23 cellular contexts compared by ENCODE assay signal in the genomic region with DNA sequence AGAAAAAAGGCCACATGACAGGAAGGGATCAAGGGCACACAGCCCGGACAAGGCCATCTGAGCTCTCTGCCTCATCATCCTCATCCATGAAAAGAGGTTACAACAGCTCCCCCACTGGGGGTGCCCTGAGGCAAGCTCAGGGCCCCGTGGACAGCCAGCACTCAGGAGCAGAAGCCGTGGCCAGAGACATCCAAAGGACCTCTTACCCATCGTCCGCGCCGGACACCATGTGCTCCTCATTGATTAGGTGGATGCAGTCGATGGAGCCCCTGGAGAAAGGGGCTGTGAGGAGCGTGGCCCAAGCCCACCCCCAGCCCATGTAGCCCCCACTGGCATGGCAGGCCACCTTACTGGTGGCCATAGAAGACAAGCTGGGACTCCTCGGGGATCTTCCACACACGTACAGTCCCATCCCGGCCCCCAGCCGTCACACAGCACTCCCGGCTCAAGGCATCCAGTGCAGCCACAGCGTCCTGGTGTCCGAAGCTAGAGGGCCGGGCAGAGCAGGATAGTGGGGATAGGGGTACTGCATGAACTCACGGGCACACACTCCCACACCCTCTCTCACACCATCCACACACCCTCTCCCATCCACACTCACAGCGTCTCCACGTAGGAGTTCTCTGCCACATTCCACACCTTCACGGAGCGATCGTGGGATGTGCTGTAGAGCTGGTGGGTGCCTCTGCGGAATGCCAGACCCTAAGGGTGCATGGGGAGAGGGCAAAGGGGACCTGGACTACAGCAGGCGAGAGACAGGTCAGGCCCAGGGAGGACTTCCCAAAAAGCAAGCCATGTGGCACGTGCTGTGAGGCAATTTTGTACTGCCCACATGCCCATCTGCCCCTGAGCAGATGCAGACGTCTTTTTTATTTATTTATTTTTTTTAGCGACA. TPM values are rescaled to one million over a fixed set of nuclear protein-coding genes. Genes with fewer than 3 reads are reported as not detected.
A peak's percentile ranks its signal among the peaks of the same experiment; 100 is the strongest.
DNase-seq lines count a peak whose midpoint lies in the region; ATAC-seq, FAIRE-seq and TF ChIP-seq lines count a peak whose summit lies in the region.
"Had no signal": no experiment of that assay in that cellular context is flagged by ENCODE, and none has a peak within 500 bp of the region (broad histone marks: within the 10 kb centered on the region; RNA-seq: fewer than 3 reads in every experiment).

No MANE protein-coding gene starts in this region.

- no peak overlapping the region for H3K4me2 ChIP-seq in K562 (ENCODE audit: insufficient read depth, low read length)

- peaks cover 20% of the 10 kb centered on the region for H3K79me2 ChIP-seq in K562 (ENCODE audit: control insufficient read depth, insufficient read depth, low read length)

- DNase-seq in H7 (peak; percentile 27), K562 (ENCODE audit: extremely low read depth in 1 of 4, low spot score in 3 of 4) (no peak), osteocyte (ENCODE audit: extremely low spot score, unreplicated experiment) (peak; percentile 81), upper lobe of right lung (peak; percentile 57), DMS153 treated with DMSO at 0.1 percent for 48 hours (lab: John Stamatoyannopoulos, UW; ENCODE audit: unreplicated experiment) (no peak)
- DNase-seq in stimulated activated naive CD4-positive, alpha-beta T cell (lab: John Stamatoyannopoulos, UW) = no peak
- DNase-seq: ACHN, AML-193, GDM1, GM23248, HCEC 1CT, KBM-7, NCI-H1105 treated with DMSO at 0.1 percent for 48 hours, NCI-H1694, NCI-H510A, NCI-H748 treated with DMSO at 0.1 percent for 48 hours had no signal

- no peaks in the 10 kb centered on the region for H3K9me3 Mint-ChIP-seq in osteocyte (ENCODE audit: unreplicated experiment)

- CTCF ChIA-PET in K562 (lab: Yijun Ruan, JAX; ENCODE audit: low intra/inter-chr PET ratio) = no interaction called here

- no peak for TF ChIP-seq POLR2A in K562 (conservative IDR thresholded peaks at IDR 0.05)

- H3K27ac ChIP-seq in K562 (ENCODE audit: extremely low read depth, low read depth, low read length) (no peak overlapping the region), upper lobe of right lung (no peak overlapping the region)
- H3K27ac ChIP-seq: GM23248 had no signal

- in situ Hi-C loops in K562 (cut with MboI) = no loop called here

- ATAC-seq in K562 = no peak
- no peak for ATAC-seq in upper lobe of right lung
- ATAC-seq in HG03139 (IDR thresholded peaks at IDR 0.05; ENCODE audit: unreplicated experiment) = no peak
- ATAC-seq: Right ventricle myocardium inferior had no signal

- no peak overlapping the region for H3K27ac Mint-ChIP-seq in osteocyte (ENCODE audit: unreplicated experiment)

- no peak overlapping the region for H3K4me3 Mint-ChIP-seq in osteocyte (ENCODE audit: unreplicated experiment)
- H3K4me3 Mint-ChIP-seq: CD14-positive monocyte had no signal

- BruUV-seq in K562 (replicated peaks; lab: Mats Ljungman, UMichigan) = no TSS peak

- POLR2A ChIA-PET in K562 (lab: Yijun Ruan, JAX) = interaction anchor here (0.6 kb wide), 1 partner anchor 306 kb away, joined by 3 read pairs; no protein-coding TSS in a partner anchor

- H4K20me1 ChIP-seq in K562 (replicated peaks; ENCODE audit: control insufficient read depth, insufficient read depth, low read length) = no peaks in the 10 kb centered on the region

- TF ChIP-seq EP300 in K562 (IDR thresholded peaks at IDR 0.05; ENCODE audit: low read length) = no peak

- no peaks in the 10 kb centered on the region for H3K27me3 Mint-ChIP-seq in osteocyte (ENCODE audit: unreplicated experiment)

- peaks cover 5 to 6% of the 10 kb centered on the region in 2 experiments; a peak in 4 of 5 replicates for H3K4me1 ChIP-seq in K562 (replicated peaks in 1 of 2; ENCODE audit: control insufficient read depth in 2 of 2, insufficient read depth in 2 of 2, low read length in 2 of 2)
- peaks cover 5% of the 10 kb centered on the region for H3K4me1 ChIP-seq in upper lobe of right lung

- no peak overlapping the region for H3K4me3 ChIP-seq in H7 (ENCODE audit: insufficient read depth, low read depth, low read length)
- no peak overlapping the region for H3K4me3 ChIP-seq in K562
- H3K4me3 ChIP-seq in upper lobe of right lung = no peak overlapping the region
- H3K4me3 ChIP-seq: GM23248 had no signal

- H3K4me1 Mint-ChIP-seq in osteocyte (ENCODE audit: unreplicated experiment) = peaks cover 2% of the 10 kb centered on the region

- H3K36me3 Mint-ChIP-seq in osteocyte (ENCODE audit: unreplicated experiment) = peaks cover 32% of the 10 kb centered on the region

- no peak overlapping the region for H2AFZ ChIP-seq in K562 (ENCODE audit: low read depth, low read length)
- H2AFZ ChIP-seq: GM23248 had no signal

- intact Hi-C loops in K562 (cut with micrococcal nuclease) = no loop called here
- intact Hi-C loops in upper lobe of right lung (cut with DNase I) = no loop called here

- H3K36me3 ChIP-seq in H7 (replicated peaks; ENCODE audit: control insufficient read depth, insufficient read depth, low read length) (peaks cover 44% of the 10 kb centered on the region), K562 (ENCODE audit: control insufficient read depth, insufficient read depth, low read length) (peaks cover 72% of the 10 kb centered on the region; the same call in 2 of the 3 replicates), upper lobe of right lung (peaks cover 66% of the 10 kb centered on the region)

- H3K9ac ChIP-seq in K562 (ENCODE audit: insufficient read depth in 1 of 2, low read depth in 2 of 2, low read length in 2 of 2) = no peak overlapping the region
- H3K9ac ChIP-seq: GM23248 had no signal

- TF ChIP-seq CTCF in K562 (IDR thresholded peaks at IDR 0.05 in 2 of 3, conservative IDR thresholded peaks at IDR 0.05 in 1 of 3; ENCODE audit: insufficient read depth in 2 of 3, low read depth in 1 of 3, low read length in 3 of 3) = no peak
- TF ChIP-seq CTCF in osteocyte (IDR thresholded peaks at IDR 0.05) = no peak
- no peak for TF ChIP-seq CTCF in upper lobe of right lung (IDR thresholded peaks at IDR 0.05)

- H3K9me3 ChIP-seq in K562 (replicated peaks; ENCODE audit: control insufficient read depth, insufficient read depth, low read depth, low read length) = no peaks in the 10 kb centered on the region
- no peaks in the 10 kb centered on the region for H3K9me3 ChIP-seq in upper lobe of right lung

- no peak for TF ChIP-seq RAD21 in K562 (CRISPR knock-in tag; conservative IDR thresholded peaks at IDR 0.05 in 1 of 2, IDR thresholded peaks at IDR 0.05 in 1 of 2)

- FAIRE-seq in K562 (lab: Jason Lieb, UNC) = no peak
- FAIRE-seq: GM19239, RCC 7860 had no signal

- H3K9me1 ChIP-seq in K562 (ENCODE audit: control insufficient read depth, insufficient read depth, low read length) = peaks cover 5% of the 10 kb centered on the region

- WGBS in K562 (ENCODE audit: insufficient coverage, low coverage, missing lambda C conversion rate) = 95% methylated on average over 19 of the region's 28 CpGs

- H3K27me3 ChIP-seq in H7 (ENCODE audit: control insufficient read depth, insufficient read depth, low read length) (no peaks in the 10 kb centered on the region), K562 (ENCODE audit: control insufficient read depth in 2 of 2, insufficient read depth in 2 of 2, low read length in 2 of 2) (no peaks in the 10 kb centered on the region), upper lobe of right lung (no peaks in the 10 kb centered on the region)

RNA-seq across cellular contexts. Expression of gene RRP9, which starts 6.5 kb away (rescaled TPM):
- 62.0 and 80.6 TPM in 2 replicates for total RNA-seq in H7 (2014; rRNA removed; shearing (Covaris generic))
- total RNA-seq in K562 (2011; cell fraction: chromatin; rRNA removed; ENCODE audit: low replicate concordance) = 6.5 and 24.7 TPM in 2 replicates
- total RNA-seq in K562 (2011; cell fraction: nucleolus; rRNA removed) = 19.2 and 29.0 TPM in 2 replicates
- 10.9 and 13.5 TPM in 2 replicates for total RNA-seq in K562 (2011; cell fraction: nucleoplasm; rRNA removed)
- 62.6 and 68.5 TPM in 2 replicates for total RNA-seq in K562 (2014; rRNA removed)
- total RNA-seq in K562 (2014; rRNA removed; fragmentation: Illumina TruSeq; extraction: Trizol) = 15.7 and 29.1 TPM in 2 replicates
- total RNA-seq in K562 (2015; rRNA removed; fragmentation: Illumina TruSeq; extraction: Trizol) = 48.9 and 52.4 TPM in 2 replicates
- total RNA-seq in K562 (2021) = 64.1 and 67.0 TPM in 2 replicates
- polyA plus RNA-seq in K562 (2011; rRNA removed) = 20.3 and 23.1 TPM in 2 replicates
- polyA plus RNA-seq in K562 (2011; cell fraction: cytosol; rRNA removed) = 32.4 and 70.8 TPM in 2 replicates
- polyA plus RNA-seq in K562 (2011; cell fraction: nucleus; rRNA removed) = 30.2 and 46.3 TPM in 2 replicates
- polyA plus RNA-seq in K562 (2012) = 30.1 and 55.6 TPM in 2 replicates
- 45.9 and 55.5 TPM in 2 replicates for polyA plus RNA-seq in K562 (2014; fragmentation: Illumina TruSeq; extraction: Trizol)
- polyA plus RNA-seq in K562 (2014; fragmentation: Nextera tagmentation; extraction: Ambion mirVana) = 10 to 100 TPM in 1 of 2 experiments, 1 to 10 TPM in 1; 5.2 to 12.9 TPM
- polyA plus RNA-seq in K562 (2014; rRNA removed) = 62.1 and 64.4 TPM in 2 replicates
- 9.2 and 19.8 TPM in 2 replicates for polyA minus RNA-seq in K562 (2011; rRNA and poly(A)+ RNA removed)
- polyA minus RNA-seq in K562 (2011; cell fraction: cytosol; rRNA and poly(A)+ RNA removed) = 16.3 and 26.0 TPM in 2 replicates
- 3.8 and 4.8 TPM in 2 replicates for polyA minus RNA-seq in K562 (2011; cell fraction: nucleus; rRNA and poly(A)+ RNA removed)
- total RNA-seq in osteocyte = 20.7 and 22.8 TPM in 2 replicates
- 20.6 TPM for total RNA-seq in upper lobe of right lung

RNA-seq across cellular contexts. Expression of gene PARP3, which starts 6.9 kb away (rescaled TPM):
- 3.2 and 5.5 TPM in 2 replicates for total RNA-seq in H7 (2014; rRNA removed; shearing (Covaris generic))
- 9.0 and 16.5 TPM in 2 replicates for total RNA-seq in K562 (2011; cell fraction: chromatin; rRNA removed; ENCODE audit: low replicate concordance)
- total RNA-seq in K562 (2011; cell fraction: nucleolus; rRNA removed) = 9.3 and 12.5 TPM in 2 replicates
- 3.1 and 7.1 TPM in 2 replicates for total RNA-seq in K562 (2011; cell fraction: nucleoplasm; rRNA removed)
- total RNA-seq in K562 (2014; rRNA removed) = 5.2 and 6.2 TPM in 2 replicates
- total RNA-seq in K562 (2014; rRNA removed; fragmentation: Illumina TruSeq; extraction: Trizol) = 1.9 and 2.2 TPM in 2 replicates
- 4.6 and 4.7 TPM in 2 replicates for total RNA-seq in K562 (2015; rRNA removed; fragmentation: Illumina TruSeq; extraction: Trizol)
- 4.8 and 6.5 TPM in 2 replicates for total RNA-seq in K562 (2021)
- 3.7 and 6.6 TPM in 2 replicates for polyA plus RNA-seq in K562 (2011; rRNA removed)
- polyA plus RNA-seq in K562 (2011; cell fraction: cytosol; rRNA removed) = 4.4 and 5.4 TPM in 2 replicates
- polyA plus RNA-seq in K562 (2011; cell fraction: nucleus; rRNA removed) = 39.5 and 39.6 TPM in 2 replicates
- polyA plus RNA-seq in K562 (2012) = 6.4 and 11.7 TPM in 2 replicates
- 4.5 and 5.3 TPM in 2 replicates for polyA plus RNA-seq in K562 (2014; fragmentation: Illumina TruSeq; extraction: Trizol)
- under 1 TPM; 0.46 to 0.55 TPM for polyA plus RNA-seq in K562 (2014; fragmentation: Nextera tagmentation; extraction: Ambion mirVana)
- 6.6 TPM in 2 replicates for polyA plus RNA-seq in K562 (2014; rRNA removed)
- 1.5 and 1.6 TPM in 2 replicates for polyA minus RNA-seq in K562 (2011; rRNA and poly(A)+ RNA removed)
- polyA minus RNA-seq in K562 (2011; cell fraction: cytosol; rRNA and poly(A)+ RNA removed) = 2.4 and 3.8 TPM in 2 replicates
- polyA minus RNA-seq in K562 (2011; cell fraction: nucleus; rRNA and poly(A)+ RNA removed) = 4.3 and 6.9 TPM in 2 replicates
- 12.4 and 13.4 TPM in 2 replicates for total RNA-seq in osteocyte
- 20.9 TPM for total RNA-seq in upper lobe of right lung

RNA-seq across cellular contexts. Expression of gene GPR62, which starts 19.9 kb away (rescaled TPM):
- 0.14 TPM in 1 of 2 replicates, not detected in the other for total RNA-seq in H7 (2014; rRNA removed; shearing (Covaris generic))
- not detected in 2 replicates for total RNA-seq in K562 (2011; cell fraction: chromatin; rRNA removed; ENCODE audit: low replicate concordance)
- not detected in 2 replicates for total RNA-seq in K562 (2011; cell fraction: nucleolus; rRNA removed)
- total RNA-seq in K562 (2011; cell fraction: nucleoplasm; rRNA removed) = not detected in 2 replicates
- total RNA-seq in K562 (2014; rRNA removed) (not detected in 2 replicates), K562 (2014; rRNA removed; fragmentation: Illumina TruSeq; extraction: Trizol) (not detected in 2 replicates), K562 (2015; rRNA removed; fragmentation: Illumina TruSeq; extraction: Trizol) (not detected in 2 replicates), K562 (2021) (not detected in 2 replicates), osteocyte (not detected in 2 replicates), upper lobe of right lung (not detected)
- polyA plus RNA-seq in K562 (2011; rRNA removed) (not detected in 2 replicates), K562 (2014; fragmentation: Illumina TruSeq; extraction: Trizol) (not detected in 2 replicates), K562 (2014; fragmentation: Nextera tagmentation; extraction: Ambion mirVana) (not detected), K562 (2014; rRNA removed) (not detected in 2 replicates)
- polyA plus RNA-seq in K562 (2011; cell fraction: cytosol; rRNA removed) = not detected in 2 replicates
- polyA plus RNA-seq in K562 (2011; cell fraction: nucleus; rRNA removed) = not detected in 2 replicates
- polyA plus RNA-seq in K562 (2012) = not detected in 2 replicates
- not detected in 2 replicates for polyA minus RNA-seq in K562 (2011; rRNA and poly(A)+ RNA removed)
- not detected in 2 replicates for polyA minus RNA-seq in K562 (2011; cell fraction: cytosol; rRNA and poly(A)+ RNA removed)
- not detected in 2 replicates for polyA minus RNA-seq in K562 (2011; cell fraction: nucleus; rRNA and poly(A)+ RNA removed)
- total RNA-seq: Daoy, GM23248, OCI-LY7 had no signal
- polyA plus RNA-seq: CD14-positive monocyte, GM23248 had no signal

RNA-seq across cellular contexts. Expression of gene PCBP4, which starts 32.0 kb away (rescaled TPM):
- total RNA-seq in H7 (2014; rRNA removed; shearing (Covaris generic)) = 29.4 and 48.1 TPM in 2 replicates
- total RNA-seq in K562 (2011; cell fraction: chromatin; rRNA removed; ENCODE audit: low replicate concordance) = 3.7 and 14.0 TPM in 2 replicates
- total RNA-seq in K562 (2011; cell fraction: nucleolus; rRNA removed) = 5.8 and 7.8 TPM in 2 replicates
- total RNA-seq in K562 (2011; cell fraction: nucleoplasm; rRNA removed) = 4.6 and 5.4 TPM in 2 replicates
- total RNA-seq in K562 (2014; rRNA removed) (4.6 and 4.9 TPM in 2 replicates), K562 (2014; rRNA removed; fragmentation: Illumina TruSeq; extraction: Trizol) (0.73 and 0.93 TPM in 2 replicates), K562 (2015; rRNA removed; fragmentation: Illumina TruSeq; extraction: Trizol) (1.6 and 2.1 TPM in 2 replicates), K562 (2021) (4.7 and 5.7 TPM in 2 replicates), osteocyte (47.5 and 50.8 TPM in 2 replicates), upper lobe of right lung (37.1 TPM)
- polyA plus RNA-seq in K562 (2011; rRNA removed) (3.1 and 5.5 TPM in 2 replicates), K562 (2014; fragmentation: Illumina TruSeq; extraction: Trizol) (2.6 and 4.7 TPM in 2 replicates), K562 (2014; fragmentation: Nextera tagmentation; extraction: Ambion mirVana) (under 1 TPM; 0.06 to 0.07 TPM), K562 (2014; rRNA removed) (5.8 and 6.4 TPM in 2 replicates)
- 4.5 and 7.3 TPM in 2 replicates for polyA plus RNA-seq in K562 (2011; cell fraction: cytosol; rRNA removed)
- polyA plus RNA-seq in K562 (2011; cell fraction: nucleus; rRNA removed) = 15.9 and 21.8 TPM in 2 replicates
- 3.7 and 10.9 TPM in 2 replicates for polyA plus RNA-seq in K562 (2012)
- polyA minus RNA-seq in K562 (2011; rRNA and poly(A)+ RNA removed) = 1.3 and 1.9 TPM in 2 replicates
- 1.4 and 1.6 TPM in 2 replicates for polyA minus RNA-seq in K562 (2011; cell fraction: cytosol; rRNA and poly(A)+ RNA removed)
- polyA minus RNA-seq in K562 (2011; cell fraction: nucleus; rRNA and poly(A)+ RNA removed) = 1.9 and 3.9 TPM in 2 replicates

RNA-seq across cellular contexts. Expression of gene IQCF1, which starts 32.1 kb away (rescaled TPM):
- total RNA-seq in H7 (2014; rRNA removed; shearing (Covaris generic)) = not detected in 2 replicates
- total RNA-seq in K562 (2011; cell fraction: chromatin; rRNA removed; ENCODE audit: low replicate concordance) = not detected in 2 replicates
- not detected in 2 replicates for total RNA-seq in K562 (2011; cell fraction: nucleolus; rRNA removed)
- not detected in 2 replicates for total RNA-seq in K562 (2011; cell fraction: nucleoplasm; rRNA removed)
- total RNA-seq in K562 (2014; rRNA removed) = not detected in 2 replicates
- total RNA-seq in K562 (2014; rRNA removed; fragmentation: Illumina TruSeq; extraction: Trizol) = not detected in 2 replicates
- not detected in 2 replicates for total RNA-seq in K562 (2015; rRNA removed; fragmentation: Illumina TruSeq; extraction: Trizol)
- total RNA-seq in K562 (2021) = not detected in 2 replicates
- not detected in 2 replicates for polyA plus RNA-seq in K562 (2011; rRNA removed)
- not detected in 2 replicates for polyA plus RNA-seq in K562 (2011; cell fraction: cytosol; rRNA removed)
- not detected in 2 replicates for polyA plus RNA-seq in K562 (2011; cell fraction: nucleus; rRNA removed)
- polyA plus RNA-seq in K562 (2012) = not detected in 2 replicates
- not detected in 2 replicates for polyA plus RNA-seq in K562 (2014; fragmentation: Illumina TruSeq; extraction: Trizol)
- not detected for polyA plus RNA-seq in K562 (2014; fragmentation: Nextera tagmentation; extraction: Ambion mirVana)
- not detected in 2 replicates for polyA plus RNA-seq in K562 (2014; rRNA removed)
- not detected in 2 replicates for polyA minus RNA-seq in K562 (2011; rRNA and poly(A)+ RNA removed)
- polyA minus RNA-seq in K562 (2011; cell fraction: cytosol; rRNA and poly(A)+ RNA removed) = not detected in 2 replicates
- polyA minus RNA-seq in K562 (2011; cell fraction: nucleus; rRNA and poly(A)+ RNA removed) = not detected in 2 replicates
- not detected in 2 replicates for total RNA-seq in osteocyte
- not detected for total RNA-seq in upper lobe of right lung
- total RNA-seq: Daoy, GM23248, OCI-LY7, Right ventricle myocardium inferior had no signal
- polyA plus RNA-seq: CD14-positive monocyte, GM23248 had no signal

Comparison
In these comparisons a context has a peak if more than half of its experiments do, and no peak if none do; other contexts are left out.
1. DNase-seq: peak in H7 (single experiment), osteocyte (single experiment) and upper lobe of right lung (single experiment); none in K562 (0 of 4), DMS153 treated with DMSO at 0.1 percent for 48 hours (single experiment) and stimulated activated naive CD4-positive, alpha-beta T cell (0 of 6).